In genomic region chrX:153766098-153766817, GRCh38 we compare ENCODE assay signal across 1 cellular context.
TF ChIP-seq lines count a peak whose summit lies in the region.

No MANE protein-coding gene starts in this region.

TF ChIP-seq in HepG2, 621 proteins besides CTCF, POLR2A, EP300 and RAD21 (continued from another document):
- TF ChIP-seq ZBTB43 (CRISPR knock-in tag; conservative IDR thresholded peaks at IDR 0.05) (no peak), HOXA7 (CRISPR knock-in tag; IDR thresholded peaks at IDR 0.05) (no peak), TGIF2 (CRISPR knock-in tag; IDR thresholded peaks at IDR 0.05) (no peak), HMG20A (CRISPR knock-in tag; IDR thresholded peaks at IDR 0.05; ENCODE audit: borderline replicate concordance) (no peak), RXRB (CRISPR knock-in tag; IDR thresholded peaks at IDR 0.05; ENCODE audit: borderline replicate concordance) (no peak)
